Comparison of ENCODE assay signal across 20 cellular contexts in genomic region chr6:443621-444175, GRCh38. TPM values are rescaled to one million over a fixed set of nuclear protein-coding genes. Genes with fewer than 3 reads are reported as not detected.
"Had no signal": no experiment of that assay in that cellular context is flagged by ENCODE, and none has a peak within 500 bp of the region (broad histone marks: within the 10 kb centered on the region; RNA-seq: fewer than 3 reads in every experiment).

No MANE protein-coding gene starts in this region.

- DNase-seq: activated naive CD4-positive, alpha-beta T cell treated with anti-CD3 and anti-CD28 coated beads, Interleukin-2, amount 50 U/mL, for 16 hours; effector CD8-positive, alpha-beta T cell; heart left ventricle; kidney; left ventricle myocardium inferior; mammary epithelial cell; naive B cell; psoas muscle; right cardiac atrium; stimulated activated CD4-positive, alpha-beta T cell treated with anti-CD3 and anti-CD28 coated beads, Interleukin-15, amount 100 ng/mL, for 24 hours; stimulated activated CD4-positive, alpha-beta T cell treated with anti-CD3 and anti-CD28 coated beads, Interleukin-2, amount 100 ng/mL, for 48 hours; stomach; T1000; trophoblast cell had no signal

- H3K36me3 ChIP-seq: esophagus muscularis mucosa, gastroesophageal sphincter, heart left ventricle, left ventricle myocardium inferior, stomach, vagina had no signal

- H3K4me1 ChIP-seq: esophagus muscularis mucosa, gastroesophageal sphincter, psoas muscle, stomach, vagina had no signal

- H3K9me3 ChIP-seq: esophagus muscularis mucosa, heart left ventricle, left ventricle myocardium inferior, psoas muscle, stomach, vagina had no signal

- H3K27me3 ChIP-seq: vagina had no signal

- H3K27ac ChIP-seq: esophagus muscularis mucosa, gastroesophageal sphincter, heart left ventricle, left ventricle myocardium inferior, psoas muscle, skin epidermis, stomach, vagina had no signal

- H3K4me3 ChIP-seq: esophagus muscularis mucosa, gastroesophageal sphincter, heart left ventricle, left ventricle myocardium inferior, psoas muscle, skin epidermis, stomach, vagina had no signal

RNA-seq across cellular contexts. Expression of gene IRF4, which starts 52.1 kb away (rescaled TPM):
- total RNA-seq: endothelial cell of umbilical vein, mammary epithelial cell, osteocyte had no signal
